Comparison of ENCODE assay signal across 27 cellular contexts in the genomic region with DNA sequence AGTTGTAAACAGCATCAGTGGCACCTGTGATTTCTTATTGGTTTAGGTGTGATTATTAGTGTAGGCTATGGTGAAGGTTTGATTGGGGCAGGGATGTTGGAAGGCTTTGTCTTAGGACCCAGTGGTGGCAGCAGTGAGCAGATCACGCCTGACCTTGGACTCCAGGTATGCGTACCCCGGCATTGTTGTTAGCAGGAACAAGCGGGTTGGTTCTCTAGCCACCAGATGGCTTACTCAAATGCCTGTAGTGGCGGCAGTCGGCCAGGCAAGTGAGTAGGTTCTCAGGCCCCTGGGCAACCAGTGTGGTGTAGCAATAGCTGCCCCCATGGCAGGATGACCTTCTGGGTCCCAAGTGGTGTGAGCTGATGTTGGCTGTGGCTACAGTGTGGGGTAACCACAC.
A peak's percentile ranks its signal among the peaks of the same experiment; 100 is the strongest.
DNase-seq lines count a peak whose midpoint lies in the region; ATAC-seq and TF ChIP-seq lines count a peak whose summit lies in the region.
"Had no signal": no experiment of that assay in that cellular context is flagged by ENCODE, and none has a peak within 500 bp of the region (broad histone marks: within the 10 kb centered on the region; RNA-seq: fewer than 3 reads in every experiment).

No MANE protein-coding gene starts in this region.

- no peaks in the 10 kb centered on the region for H3K79me2 ChIP-seq in HCT116 (ENCODE audit: insufficient read depth, low read length)

- H3K4me1 ChIP-seq in HCT116 (ENCODE audit: control insufficient read depth in 1 of 2, insufficient read depth in 2 of 2, low read length in 2 of 2): no peaks in the 10 kb centered on the region
- H3K4me1 ChIP-seq in gastroesophageal sphincter: no peaks in the 10 kb centered on the region
- H3K4me1 ChIP-seq: BLaER1, body of pancreas, esophagus squamous epithelium, gastrocnemius medialis, right atrium auricular region, stomach, transverse colon had no signal

- intact Hi-C loops in HCT116 (cut with micrococcal nuclease): loop anchor here (10.0 kb wide), 1 partner anchor 632 kb away; no protein-coding TSS in a partner anchor

- H3K36me3 ChIP-seq in GM06990 (ENCODE audit: control insufficient read depth, insufficient read depth, low read length): no peaks in the 10 kb centered on the region
- no peaks in the 10 kb centered on the region for H3K36me3 ChIP-seq in HCT116 (ENCODE audit: control insufficient read depth in 1 of 2, insufficient read depth in 2 of 2, low read length in 2 of 2)
- H3K36me3 ChIP-seq in gastroesophageal sphincter: no peaks in the 10 kb centered on the region
- H3K36me3 ChIP-seq: BLaER1, esophagus squamous epithelium, gastrocnemius medialis, right atrium auricular region, stomach, transverse colon had no signal

- H3K4me2 ChIP-seq in HCT116 (ENCODE audit: low read length): no peak overlapping the region
- H3K4me2 ChIP-seq: BLaER1 had no signal

- no CpG with 5 or more reads among the region's 6 CpGs for WGBS in gastroesophageal sphincter (ENCODE audit: low coverage in 1 of 2), 2 donors

- TF ChIP-seq RAD21 in HCT116 (IDR thresholded peaks at IDR 0.05; ENCODE audit: low read depth): no peak

- no peaks in the 10 kb centered on the region for H3K4me1 Mint-ChIP-seq in stimulated activated memory B cell treated with anti-CD40 and anti-IgM and Interleukin-4, amounts not matched to agents 10 μg/mL and 1 μg/mL and 100 μg/mL, for 72 hours
- H3K4me1 Mint-ChIP-seq: naive thymus-derived CD4-positive, alpha-beta T cell had no signal

- no peak overlapping the region for H3K27ac ChIP-seq in HCT116 (ENCODE audit: low read depth, low read length)
- no peak overlapping the region for H3K27ac ChIP-seq in gastroesophageal sphincter
- H3K27ac ChIP-seq: BLaER1, body of pancreas, esophagus squamous epithelium, gastrocnemius medialis, right atrium auricular region, stomach, transverse colon had no signal

- TF ChIP-seq CTCF in GM06990 (IDR thresholded peaks at IDR 0.05; ENCODE audit: insufficient read depth, low read length, poor library complexity, severe bottlenecking) (peak; percentile 36), HCT116 (IDR thresholded peaks at IDR 0.05 in 2 of 3, conservative IDR thresholded peaks at IDR 0.05 in 1 of 3; ENCODE audit: borderline replicate concordance in 1 of 3, insufficient read depth in 1 of 3, low read depth in 2 of 3, low read length in 2 of 3) (no peak), gastroesophageal sphincter (IDR thresholded peaks at IDR 0.05) (no peak)

- H3K4me3 ChIP-seq in GM06990 (replicated peaks; ENCODE audit: low read depth, low read length): no peak overlapping the region
- no peak overlapping the region for H3K4me3 ChIP-seq in HCT116 (replicated peaks in 1 of 2; ENCODE audit: low read depth in 1 of 2, low read length in 2 of 2)
- no peak overlapping the region for H3K4me3 ChIP-seq in gastroesophageal sphincter
- H3K4me3 ChIP-seq: BLaER1, body of pancreas, esophagus squamous epithelium, gastrocnemius medialis, right atrium auricular region, stomach, transverse colon had no signal

- H3K27me3 Mint-ChIP-seq in stimulated activated memory B cell treated with anti-CD40 and anti-IgM and Interleukin-4, amounts not matched to agents 10 μg/mL and 1 μg/mL and 100 μg/mL, for 72 hours: no peaks in the 10 kb centered on the region
- H3K27me3 Mint-ChIP-seq: naive thymus-derived CD4-positive, alpha-beta T cell had no signal

- no TSS peak for BruUV-seq in HCT116 (replicated peaks; lab: Mats Ljungman, UMichigan)

- CTCF ChIA-PET in HCT116 (lab: Charles Lee): no interaction called here

- RAD21 ChIA-PET in HCT116 (lab: Charles Lee; ENCODE audit: low non-redundant PET in 1 of 2, low total read pairs in 2 of 2, uncharacterized antibody in 2 of 2, unreplicated experiment in 2 of 2): no interaction called here

- 0 out of 2 replicates have a peak, but pooled peaks cover 3% of the 10 kb centered on the region for H3K9me2 ChIP-seq in HCT116 (ENCODE audit: insufficient read depth)

- ATAC-seq in HCT116 (peak; percentile 63), gastroesophageal sphincter (no peak), HG03097 (IDR thresholded peaks at IDR 0.05; ENCODE audit: low FRiP score, unreplicated experiment) (no peak)
- no peak for ATAC-seq in stimulated activated memory B cell treated with anti-CD40 and anti-IgM and Interleukin-4, amounts not matched to agents 10 μg/mL and 1 μg/mL and 100 μg/mL, for 72 hours
- ATAC-seq: activated CD4-positive, CD25-positive, alpha-beta regulatory T cell treated with anti-CD3 and anti-CD28 coated beads, Interleukin-2, amount 50 U/mL, for 24 hours; activated CD8-positive, alpha-beta T cell treated with anti-CD3 and anti-CD28 coated beads, Interleukin-2, amount 10 ng/mL, durations not matched to agents 7 days and 5 days; body of pancreas; gastrocnemius medialis; naive thymus-derived CD4-positive, alpha-beta T cell had no signal

- H2AFZ ChIP-seq in HCT116 (ENCODE audit: low read depth, low read length, poor library complexity, severe bottlenecking): no peak overlapping the region

- H3K27ac Mint-ChIP-seq in stimulated activated memory B cell treated with anti-CD40 and anti-IgM and Interleukin-4, amounts not matched to agents 10 μg/mL and 1 μg/mL and 100 μg/mL, for 72 hours: no peak overlapping the region
- H3K27ac Mint-ChIP-seq: activated CD8-positive, alpha-beta T cell treated with anti-CD3 and anti-CD28 coated beads, Interleukin-2, amount 10 ng/mL, durations not matched to agents 7 days and 5 days; naive thymus-derived CD4-positive, alpha-beta T cell had no signal

- H3K27me3 ChIP-seq in GM06990 (replicated peaks; ENCODE audit: control insufficient read depth, insufficient read depth, low read length) (no peaks in the 10 kb centered on the region), HCT116 (ENCODE audit: insufficient read depth, low read length) (no peaks in the 10 kb centered on the region), gastroesophageal sphincter (no peaks in the 10 kb centered on the region)
- H3K27me3 ChIP-seq: BLaER1, body of pancreas, esophagus squamous epithelium, gastrocnemius medialis, right atrium auricular region, stomach, transverse colon had no signal

- H3K4me3 Mint-ChIP-seq in stimulated activated memory B cell treated with anti-CD40 and anti-IgM and Interleukin-4, amounts not matched to agents 10 μg/mL and 1 μg/mL and 100 μg/mL, for 72 hours: no peak overlapping the region
- H3K4me3 Mint-ChIP-seq: activated CD8-positive, alpha-beta T cell treated with anti-CD3 and anti-CD28 coated beads, Interleukin-2, amount 10 ng/mL, durations not matched to agents 7 days and 5 days; naive thymus-derived CD4-positive, alpha-beta T cell had no signal

- TF ChIP-seq POLR2A in HCT116 (IDR thresholded peaks at IDR 0.05; ENCODE audit: borderline replicate concordance, extremely low read depth, insufficient read depth, insufficient read length) (no peak), gastroesophageal sphincter (IDR thresholded peaks at IDR 0.05) (no peak)

- no peaks in the 10 kb centered on the region for H4K20me1 ChIP-seq in HCT116 (ENCODE audit: insufficient read depth)
- H4K20me1 ChIP-seq: BLaER1 had no signal

- DNase-seq in GM06990 (ENCODE audit: extremely low read depth, insufficient read length) (no peak), HCT116 (ENCODE audit: low read depth, low spot score) (no peak), UCSD-AML1 (lab: John Stamatoyannopoulos, UW; ENCODE audit: unreplicated experiment) (peak; percentile 4), iPS-NIHi11 (ENCODE audit: low spot score) (peak; percentile 14), CD1c-positive myeloid dendritic cell (ENCODE audit: extremely low spot score) (no peak)
- DNase-seq: ACHN; activated CD8-positive, alpha-beta T cell treated with anti-CD3 and anti-CD28 coated beads, Interleukin-2, amount 10 ng/mL, durations not matched to agents 7 days and 5 days; activated gamma-delta T cell treated with Interleukin-2 at 50 U/mL for 16 hours; body of pancreas; effector CD8-positive, alpha-beta T cell; esophagus squamous epithelium; gastrocnemius medialis; mesenchymal stem cell; naive thymus-derived CD4-positive, alpha-beta T cell; NCI-H2171; NCI-H524; SHP77; stimulated activated CD4-positive, alpha-beta T cell treated with anti-CD3 and anti-CD28 coated beads, Interleukin-12 subunit alpha, Interleukin-12 subunit beta, amount 100 ng/mL, for 4 hours; stomach; SW 1271; transverse colon had no signal

- TF ChIP-seq EP300 in gastroesophageal sphincter (IDR thresholded peaks at IDR 0.05): no peak

- peaks cover 2% of the 10 kb centered on the region for H3K9me3 Mint-ChIP-seq in stimulated activated memory B cell treated with anti-CD40 and anti-IgM and Interleukin-4, amounts not matched to agents 10 μg/mL and 1 μg/mL and 100 μg/mL, for 72 hours

- H3K9me3 ChIP-seq in HCT116 (ENCODE audit: control insufficient read depth in 1 of 2, insufficient read depth in 1 of 2, low read depth in 1 of 2, low read length in 2 of 2): no peaks in the 10 kb centered on the region
- no peaks in the 10 kb centered on the region for H3K9me3 ChIP-seq in gastroesophageal sphincter
- H3K9me3 ChIP-seq: BLaER1, body of pancreas, esophagus squamous epithelium, gastrocnemius medialis, right atrium auricular region, stomach, transverse colon had no signal

- no peak overlapping the region for H3K9ac ChIP-seq in HCT116 (ENCODE audit: low read length)
- H3K9ac ChIP-seq: BLaER1 had no signal

- H3K36me3 Mint-ChIP-seq in stimulated activated memory B cell treated with anti-CD40 and anti-IgM and Interleukin-4, amounts not matched to agents 10 μg/mL and 1 μg/mL and 100 μg/mL, for 72 hours: no peaks in the 10 kb centered on the region
- H3K36me3 Mint-ChIP-seq: naive thymus-derived CD4-positive, alpha-beta T cell had no signal

- POLR2A ChIA-PET in HCT116 (lab: Charles Lee): no interaction called here

TF ChIP-seq in HCT116, 20 proteins besides CTCF, POLR2A, EP300 and RAD21 (continues in another document):
- no peak for TF ChIP-seq ZNF274 (IDR thresholded peaks at IDR 0.05; ENCODE audit: low read depth, low read length)
- no peak for TF ChIP-seq ZFX (IDR thresholded peaks at IDR 0.05)

Comparison
In these comparisons a context has a peak if more than half of its experiments do, and no peak if none do; other contexts are left out.
1. DNase-seq: peak in UCSD-AML1 (single experiment) and iPS-NIHi11 (single experiment); none in GM06990 (single experiment), HCT116 (single experiment) and CD1c-positive myeloid dendritic cell (single experiment).